In genomic region chr6:110958332-110959192, GRCh38 we compare ENCODE assay signal across 8 cellular contexts. TPM values are rescaled to one million over a fixed set of nuclear protein-coding genes. Genes with fewer than 3 reads are reported as not detected.
A peak's percentile ranks its signal among the peaks of the same experiment; 100 is the strongest.
DNase-seq lines count a peak whose midpoint lies in the region; ATAC-seq and TF ChIP-seq lines count a peak whose summit lies in the region.

Gene GTF3C6, plus strand, starts transcription at chr6:110958706. Its CDS starts 64 bp downstream, at chr6:110958770.

- H3F3A ChIP-seq in SK-N-SH (replicated peaks; ENCODE audit: insufficient read depth): peaks cover 9% of the 10 kb centered on the region

- no peaks in the 10 kb centered on the region for H3K9me3 ChIP-seq in SK-N-SH
- no peaks in the 10 kb centered on the region for H3K9me3 ChIP-seq in gastroesophageal sphincter
- no peaks in the 10 kb centered on the region for H3K9me3 ChIP-seq in neutrophil

- peak within 1 kb of the TSS; percentile 96 for H3K4me3 Mint-ChIP-seq in HFFc6

- peak; percentile 98 for ATAC-seq in gastroesophageal sphincter

- H3K27ac Mint-ChIP-seq in HFFc6: peak within 1 kb of the TSS; percentile 98

- H3K9ac ChIP-seq in SK-N-SH: peak within 1 kb of the TSS; percentile 97

- H3K36me3 Mint-ChIP-seq in HFFc6 (ENCODE audit: low read depth): peaks cover 16% of the 10 kb centered on the region

- peaks cover 2% of the 10 kb centered on the region; the same call in 1 of the 2 replicates for H3K27me3 Mint-ChIP-seq in HFFc6 (ENCODE audit: insufficient read depth)

- peak within 1 kb of the TSS; percentile 86 for H3K4me2 ChIP-seq in SK-N-SH

- no peak for TF ChIP-seq CTCF in GM06990 (IDR thresholded peaks at IDR 0.05; ENCODE audit: insufficient read depth, low read length, poor library complexity, severe bottlenecking)
- no peak for TF ChIP-seq CTCF in HFFc6 (IDR thresholded peaks at IDR 0.05)
- no peak for TF ChIP-seq CTCF in NB4 (IDR thresholded peaks at IDR 0.05; ENCODE audit: low read depth, low read length)
- TF ChIP-seq CTCF in SK-N-SH (IDR thresholded peaks at IDR 0.05): no peak
- TF ChIP-seq CTCF in gastroesophageal sphincter (IDR thresholded peaks at IDR 0.05): peak in 1 of 4 experiments; percentile 24
- peak; percentile 41 for TF ChIP-seq CTCF in neutrophil (IDR thresholded peaks at IDR 0.05)
- no peak for TF ChIP-seq CTCF in subcutaneous adipose tissue (IDR thresholded peaks at IDR 0.05; ENCODE audit: low read depth)

- H3K4me3 ChIP-seq in GM06990 (replicated peaks; ENCODE audit: low read depth, low read length) (peak within 1 kb of the TSS; percentile 71), NB4 (ENCODE audit: low read depth, low read length) (peak within 1 kb of the TSS; percentile 94), SK-N-SH (ENCODE audit: low read depth in 2 of 2, low read length in 1 of 2) (peak within 1 kb of the TSS; percentile 63 to 74), gastroesophageal sphincter (peak within 1 kb of the TSS; percentile 87 to 89), neutrophil (ENCODE audit: low read depth in 1 of 2, low read length in 1 of 2) (peak within 1 kb of the TSS; percentile 77 to 81)

- H3K27ac ChIP-seq in SK-N-SH (ENCODE audit: low read depth in 2 of 2, low read length in 1 of 2) (peak within 1 kb of the TSS; percentile 88 to 90), gastroesophageal sphincter (peak within 1 kb of the TSS; percentile 75 to 91 (median 88)), neutrophil (peak within 1 kb of the TSS; percentile 86)

- 10% methylated on average over 24 of the region's 70 CpGs for WGBS in SK-N-SH (ENCODE audit: low lambda C conversion rate)
- whole genome bisulfite sequencing in gastroesophageal sphincter (ENCODE audit: low coverage in 1 of 2), 2 donors: 0% methylated on average over 9 to 10 of the region's 70 CpGs

- H4K20me1 ChIP-seq in SK-N-SH (ENCODE audit: insufficient read depth): no peaks in the 10 kb centered on the region

- H3K27me3 ChIP-seq in GM06990 (replicated peaks; ENCODE audit: control insufficient read depth, insufficient read depth, low read length) (no peaks in the 10 kb centered on the region), SK-N-SH (ENCODE audit: insufficient read depth) (no peaks in the 10 kb centered on the region), gastroesophageal sphincter (no peaks in the 10 kb centered on the region), neutrophil (no peaks in the 10 kb centered on the region)

- no peak for TF ChIP-seq RAD21 in SK-N-SH (IDR thresholded peaks at IDR 0.05; ENCODE audit: low read length)

- peak; percentile 80 for TF ChIP-seq POLR2A in NB4 (IDR thresholded peaks at IDR 0.05; ENCODE audit: extremely low read depth, insufficient read length)
- peak; percentile 63 to 73 for TF ChIP-seq POLR2A in gastroesophageal sphincter (IDR thresholded peaks at IDR 0.05)

- H3K4me1 ChIP-seq in SK-N-SH (ENCODE audit: control insufficient read depth in 1 of 2, insufficient read depth in 2 of 2, low read depth in 1 of 2, low read length in 1 of 2) (peaks cover 0 to 6% of the 10 kb centered on the region in 2 experiments; a peak in 1 of 4 replicates), gastroesophageal sphincter (peaks cover 0 to 22% (median 0%) of the 10 kb centered on the region in 3 donors), neutrophil (ENCODE audit: control insufficient read depth in 1 of 2, insufficient read depth in 1 of 2, low read depth in 1 of 2, low read length in 1 of 2) (peaks cover 15 to 16% of the 10 kb centered on the region in 2 experiments)

- DNase-seq in GM06990 (ENCODE audit: extremely low read depth, insufficient read length): peak; percentile 92
- peak; percentile 90 for DNase-seq in HFFc6
- DNase-seq in NB4 (ENCODE audit: low read depth): peak; percentile 97
- peak; percentile 91 for DNase-seq in SK-N-SH
- DNase-seq in activated naive CD4-positive, alpha-beta T cell treated with anti-CD3 and anti-CD28 coated beads, Interleukin-2, amount 50 U/mL, for 16 hours: peak; percentile 94

- H3K79me2 ChIP-seq in SK-N-SH (ENCODE audit: insufficient read depth): peaks cover 17% of the 10 kb centered on the region

- no peaks in the 10 kb centered on the region for H3K9me3 Mint-ChIP-seq in HFFc6

- H3K9me2 ChIP-seq in SK-N-SH: no peaks in the 10 kb centered on the region

- CTCF ChIA-PET in SK-N-SH (lab: Yijun Ruan, JAX): interaction anchor here (0.6 to 2.2 kb wide), 3 partner anchors 8 to 276 kb away, joined by 4 to 6 read pairs (median 6); no protein-coding TSS in a partner anchor

- H2AFZ ChIP-seq in SK-N-SH (ENCODE audit: low read depth): peak within 1 kb of the TSS; percentile 96

- POLR2A ChIA-PET in SK-N-SH (lab: Yijun Ruan, JAX): interaction anchor here (0.6 to 2.3 kb wide), 16 partner anchors 9 to 1267 kb away, joined by 3 to 18 read pairs (median 5); partner anchors contain the start of genes AK9, AMD1, CDK19 and FIG4

- peaks cover 26% of the 10 kb centered on the region for H3K4me1 Mint-ChIP-seq in HFFc6 (ENCODE audit: low read depth)

- 0 out of 4 replicates have a peak, but pooled peaks of 1 of the 2 experiments have one; percentile 24 for TF ChIP-seq EP300 in SK-N-SH (IDR thresholded peaks at IDR 0.05; ENCODE audit: borderline replicate concordance in 1 of 2, low read depth in 1 of 2, low read length in 1 of 2)
- no peak for TF ChIP-seq EP300 in gastroesophageal sphincter (IDR thresholded peaks at IDR 0.05)

- H3K36me3 ChIP-seq in GM06990 (ENCODE audit: control insufficient read depth, insufficient read depth, low read length): no peaks in the 10 kb centered on the region; the same call in none of the 2 replicates
- peaks cover 12 to 35% of the 10 kb centered on the region in 2 experiments for H3K36me3 ChIP-seq in SK-N-SH (replicated peaks in 1 of 2; ENCODE audit: control insufficient read depth in 1 of 2, insufficient read depth in 2 of 2, low read length in 1 of 2)
- H3K36me3 ChIP-seq in gastroesophageal sphincter: peaks cover 0 to 38% of the 10 kb centered on the region in 2 donors
- H3K36me3 ChIP-seq in neutrophil: peaks cover 10% of the 10 kb centered on the region

TF ChIP-seq in SK-N-SH, 30 proteins besides CTCF, POLR2A, EP300 and RAD21 (continues in another document):
- TF ChIP-seq SMC3 (IDR thresholded peaks at IDR 0.05; ENCODE audit: low read depth, low read length) (no peak), RCOR1 (IDR thresholded peaks at IDR 0.05; ENCODE audit: low read length) (no peak), YY1 (IDR thresholded peaks at IDR 0.05; ENCODE audit: low read depth) (peak; percentile 99), EZH2phosphoT487 (IDR thresholded peaks at IDR 0.05; ENCODE audit: borderline replicate concordance, low read depth) (no peak), NFIC (IDR thresholded peaks at IDR 0.05; ENCODE audit: borderline replicate concordance) (no peak), TAF1 (IDR thresholded peaks at IDR 0.05; ENCODE audit: borderline replicate concordance, low read depth, low read length) (peak; percentile 95), FOXM1 (IDR thresholded peaks at IDR 0.05; ENCODE audit: low read depth) (no peak), REST (IDR thresholded peaks at IDR 0.05; ENCODE audit: low read depth, low read length) (peak; percentile 10; the same call in 1 of the 2 replicates), GABPA (IDR thresholded peaks at IDR 0.05; ENCODE audit: low read depth) (peak; percentile 69), RFX5 (IDR thresholded peaks at IDR 0.05; ENCODE audit: low read length) (no peak), FOSL2 (IDR thresholded peaks at IDR 0.05; ENCODE audit: borderline replicate concordance, low read depth) (no peak), MEF2A (IDR thresholded peaks at IDR 0.05; ENCODE audit: borderline replicate concordance, low read depth) (no peak), TEAD4 (IDR thresholded peaks at IDR 0.05; ENCODE audit: borderline replicate concordance, insufficient read depth) (no peak), RXRA (IDR thresholded peaks at IDR 0.05; ENCODE audit: borderline replicate concordance, low read depth) (no peak), NRF1 (IDR thresholded peaks at IDR 0.05; ENCODE audit: low read depth, low read length) (no peak), MXI1 (IDR thresholded peaks at IDR 0.05; ENCODE audit: low read depth, low read length) (peak; percentile 86), POLR2AphosphoS5 (IDR thresholded peaks at IDR 0.05; ENCODE audit: low read depth, low read length) (peak; percentile 93)

RNA-seq across cellular contexts. Expression of gene GTF3C6, which starts in this region (rescaled TPM):
- 100 to 1,000 TPM; 119 to 134 (median 127) TPM for total RNA-seq in HFFc6 (2021; fragmentation: NEBNext Ultra II Directional; extraction: Animal tissue kit (Norgen Biotek cat#: 25700))
- 28.4 and 38.5 TPM in 2 replicates for polyA plus RNA-seq in SK-N-SH (2012; rRNA removed)
- polyA plus RNA-seq in SK-N-SH (2012; cell fraction: cytosol; rRNA removed): 53.0 and 100 TPM in 2 replicates
- 3.9 and 6.6 TPM in 2 replicates for polyA plus RNA-seq in SK-N-SH (2012; cell fraction: nucleus; rRNA removed)
- total RNA-seq in gastroesophageal sphincter (10 to 100 TPM; 38.5 to 51.4 (median 45.8) TPM), subcutaneous adipose tissue (10 to 100 TPM; 26.9 to 75.7 (median 34.7) TPM)

Comparison
In these comparisons a context has a peak if more than half of its experiments do, and no peak if none do; other contexts are left out.
1. Peak in every context shown above with its lines: DNase-seq, ATAC-seq, H3K4me3 ChIP-seq and H3K27ac ChIP-seq.